ENCODE assay signal across 9 cellular contexts in the genomic region with DNA sequence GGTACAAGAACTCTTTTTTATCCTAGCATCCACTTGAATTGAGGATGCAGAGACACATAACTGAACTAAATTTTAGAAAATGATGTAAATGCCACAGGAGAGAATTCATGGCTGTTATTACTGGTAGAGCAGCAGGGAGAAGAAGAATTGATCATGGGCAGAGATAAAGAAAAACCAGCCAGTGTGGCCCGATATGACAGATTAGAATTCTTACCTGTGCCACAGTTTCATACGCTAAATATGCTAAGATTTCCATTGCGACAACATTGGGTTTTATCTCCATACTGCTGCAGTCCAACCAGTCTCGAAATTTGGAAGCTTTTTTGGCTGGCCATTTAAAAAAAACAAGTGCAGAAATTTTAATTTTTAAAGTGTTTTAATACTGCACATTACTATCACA.
"Had no signal": no experiment of that assay in that cellular context is flagged by ENCODE, and none has a peak within 500 bp of the region (broad histone marks: within the 10 kb centered on the region; RNA-seq: fewer than 3 reads in every experiment).

No MANE protein-coding gene starts in this region.

- H3K4me2 ChIP-seq: KMS-11 had no signal

- H3K4me3 Mint-ChIP-seq: IgD-negative memory B cell had no signal

- H3K27ac ChIP-seq: HL-60, KMS-11 had no signal

- H3K9ac ChIP-seq: KMS-11 had no signal

- H3K4me1 Mint-ChIP-seq: IgD-negative memory B cell had no signal

- DNase-seq: IMR-90, KBM-7, KG1 had no signal

- H3K27me3 Mint-ChIP-seq: IgD-negative memory B cell had no signal

- H3K27ac Mint-ChIP-seq: IgD-negative memory B cell had no signal

- FAIRE-seq: HepG2, HTR-8/SVneo, K562 had no signal

- H3K4me3 ChIP-seq: K562 had no signal
